ENCODE assay signal across 1 cellular context in the genomic region with DNA sequence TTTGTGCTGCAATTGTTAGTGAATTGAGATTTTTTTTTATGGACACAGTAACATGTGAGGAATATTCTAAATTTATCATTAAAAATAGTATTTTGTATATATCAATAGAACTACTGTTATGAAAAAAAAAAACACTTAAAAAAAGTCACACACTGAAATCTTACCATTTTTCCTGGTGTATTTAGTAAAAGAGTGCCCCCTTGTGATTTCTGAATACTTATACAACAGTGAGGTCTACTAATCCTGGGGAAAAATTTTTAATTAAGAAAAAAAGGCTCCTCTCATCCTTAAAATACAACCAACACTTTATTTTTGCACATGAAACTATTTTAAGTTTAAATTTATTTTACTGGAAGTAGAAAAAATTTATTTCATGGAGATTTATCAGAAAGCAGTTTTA.
TF ChIP-seq lines count a peak whose summit lies in the region.

No MANE protein-coding gene starts in this region.

TF ChIP-seq in GM12878, 131 proteins besides CTCF, POLR2A, EP300 and RAD21 (continued from another document):
- TF ChIP-seq, protein P1, sequence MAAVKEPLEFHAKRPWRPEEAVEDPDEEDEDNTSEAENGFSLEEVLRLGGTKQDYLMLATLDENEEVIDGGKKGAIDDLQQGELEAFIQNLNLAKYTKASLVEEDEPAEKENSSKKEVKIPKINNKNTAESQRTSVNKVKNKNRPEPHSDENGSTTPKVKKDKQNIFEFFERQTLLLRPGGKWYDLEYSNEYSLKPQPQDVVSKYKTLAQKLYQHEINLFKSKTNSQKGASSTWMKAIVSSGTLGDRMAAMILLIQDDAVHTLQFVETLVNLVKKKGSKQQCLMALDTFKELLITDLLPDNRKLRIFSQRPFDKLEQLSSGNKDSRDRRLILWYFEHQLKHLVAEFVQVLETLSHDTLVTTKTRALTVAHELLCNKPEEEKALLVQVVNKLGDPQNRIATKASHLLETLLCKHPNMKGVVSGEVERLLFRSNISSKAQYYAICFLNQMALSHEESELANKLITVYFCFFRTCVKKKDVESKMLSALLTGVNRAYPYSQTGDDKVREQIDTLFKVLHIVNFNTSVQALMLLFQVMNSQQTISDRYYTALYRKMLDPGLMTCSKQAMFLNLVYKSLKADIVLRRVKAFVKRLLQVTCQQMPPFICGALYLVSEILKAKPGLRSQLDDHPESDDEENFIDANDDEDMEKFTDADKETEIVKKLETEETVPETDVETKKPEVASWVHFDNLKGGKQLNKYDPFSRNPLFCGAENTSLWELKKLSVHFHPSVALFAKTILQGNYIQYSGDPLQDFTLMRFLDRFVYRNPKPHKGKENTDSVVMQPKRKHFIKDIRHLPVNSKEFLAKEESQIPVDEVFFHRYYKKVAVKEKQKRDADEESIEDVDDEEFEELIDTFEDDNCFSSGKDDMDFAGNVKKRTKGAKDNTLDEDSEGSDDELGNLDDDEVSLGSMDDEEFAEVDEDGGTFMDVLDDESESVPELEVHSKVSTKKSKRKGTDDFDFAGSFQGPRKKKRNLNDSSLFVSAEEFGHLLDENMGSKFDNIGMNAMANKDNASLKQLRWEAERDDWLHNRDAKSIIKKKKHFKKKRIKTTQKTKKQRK (IDR thresholded peaks at IDR 0.05; ENCODE audit: low read depth, low read length): no peak
- no peak for TF ChIP-seq TCF7 (IDR thresholded peaks at IDR 0.05; ENCODE audit: borderline replicate concordance)
- no peak for TF ChIP-seq SP1 (IDR thresholded peaks at IDR 0.05; ENCODE audit: low read depth, low read length)
